19 cellular contexts compared by ENCODE assay signal in the genomic region with DNA sequence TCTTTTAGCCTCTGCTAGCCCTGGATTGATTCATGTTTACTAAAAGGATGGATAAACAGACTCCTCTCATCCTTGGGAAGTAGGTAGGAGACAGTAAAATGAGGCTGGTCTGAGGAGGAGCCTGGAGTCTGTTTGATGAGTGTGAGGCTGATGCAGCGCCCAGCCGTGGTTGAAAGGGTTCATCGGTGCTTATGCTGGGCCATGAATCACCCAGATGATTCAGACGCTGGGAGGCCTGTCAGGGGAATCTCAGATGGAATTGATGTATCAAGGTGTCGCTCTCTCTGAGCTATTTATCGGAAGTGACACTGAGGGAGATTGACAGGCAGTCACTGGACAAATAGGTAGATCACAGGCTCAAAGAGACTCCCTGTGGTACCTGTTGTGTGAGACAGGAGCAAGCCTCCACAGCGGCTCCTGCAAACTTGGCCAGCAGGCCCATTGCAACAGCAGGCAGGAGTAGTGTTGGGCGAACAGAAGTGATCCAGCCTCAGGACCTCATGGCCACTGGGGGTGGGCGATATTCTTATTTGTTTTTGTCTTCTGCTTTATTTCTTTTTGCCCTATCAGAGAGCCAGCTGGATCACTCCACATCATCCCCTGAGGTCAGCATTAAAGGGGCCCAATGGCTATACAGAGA.
DNase-seq lines count a peak whose midpoint lies in the region; ATAC-seq, FAIRE-seq and TF ChIP-seq lines count a peak whose summit lies in the region.
"Had no signal": no experiment of that assay in that cellular context is flagged by ENCODE, and none has a peak within 500 bp of the region (broad histone marks: within the 10 kb centered on the region; RNA-seq: fewer than 3 reads in every experiment).

No MANE protein-coding gene starts in this region.

- no peaks in the 10 kb centered on the region for H3K27me3 Mint-ChIP-seq in activated T-helper 17 cell treated with anti-CD3 and anti-CD28 coated beads, Interleukin-2, amount 50 U/mL, for 72 hours

- no peaks in the 10 kb centered on the region for H3K36me3 Mint-ChIP-seq in activated T-helper 17 cell treated with anti-CD3 and anti-CD28 coated beads, Interleukin-2, amount 50 U/mL, for 72 hours (ENCODE audit: low read depth)
- H3K36me3 Mint-ChIP-seq: activated naive CD4-positive, alpha-beta T cell treated with anti-CD3 and anti-CD28 coated beads, Interleukin-2, amount 50 U/mL, for 24 hours; type B pancreatic cell had no signal

- TF ChIP-seq POLR2A in H54 (IDR thresholded peaks at IDR 0.05; ENCODE audit: low read depth, low read length), result no peak

- no peak overlapping the region for H3K27ac Mint-ChIP-seq in activated T-helper 17 cell treated with anti-CD3 and anti-CD28 coated beads, Interleukin-2, amount 50 U/mL, for 72 hours
- H3K27ac Mint-ChIP-seq: dendritic cell treated with granulocyte-macrophage colony-stimulating factor and Interleukin-4, amounts not matched to agents 40 ng/mL and 50 ng/mL, for 4 days; type B pancreatic cell had no signal

- H3K9me3 Mint-ChIP-seq in activated T-helper 17 cell treated with anti-CD3 and anti-CD28 coated beads, Interleukin-2, amount 50 U/mL, for 72 hours, result peaks cover 10% of the 10 kb centered on the region
- H3K9me3 Mint-ChIP-seq: dendritic cell treated with granulocyte-macrophage colony-stimulating factor and Interleukin-4, amounts not matched to agents 40 ng/mL and 50 ng/mL, for 4 days; neural crest cell; type B pancreatic cell had no signal

- FAIRE-seq in H54 (lab: Jason Lieb, UNC), result no peak

- no peak overlapping the region for H3K4me3 Mint-ChIP-seq in activated T-helper 17 cell treated with anti-CD3 and anti-CD28 coated beads, Interleukin-2, amount 50 U/mL, for 72 hours
- H3K4me3 Mint-ChIP-seq: activated naive CD4-positive, alpha-beta T cell treated with anti-CD3 and anti-CD28 coated beads, Interleukin-2, amount 50 U/mL, for 24 hours; dendritic cell treated with granulocyte-macrophage colony-stimulating factor and Interleukin-4, amounts not matched to agents 40 ng/mL and 50 ng/mL, for 4 days; neural crest cell; type B pancreatic cell had no signal

- DNase-seq in A172 (ENCODE audit: low spot score) (peak; percentile 47), H54 (ENCODE audit: insufficient read length, low spot score) (peak; percentile 9), glomerular visceral epithelial cell (ENCODE audit: extremely low spot score) (peak; percentile 72), COR-L47 (lab: John Stamatoyannopoulos, UW) (no peak)
- no peak for DNase-seq in stimulated activated CD4-positive, alpha-beta T cell treated with anti-CD3 and anti-CD28 coated beads, Interleukin-4, amount 100 ng/mL, for 4 hours
- DNase-seq in activated T-cell treated with anti-CD3 and anti-CD28 coated beads, Interleukin-2, amount 50 U/mL, for 48 hours, result no peak
- DNase-seq: BE2C, GF-D8, heart right ventricle, lower lobe of right lung, NCI-H1105, NCI-H510A treated with DMSO at 0.1 percent for 48 hours, RPMI8226 had no signal

- H3K4me1 Mint-ChIP-seq in activated T-helper 17 cell treated with anti-CD3 and anti-CD28 coated beads, Interleukin-2, amount 50 U/mL, for 72 hours, result no peaks in the 10 kb centered on the region
- H3K4me1 Mint-ChIP-seq: activated naive CD4-positive, alpha-beta T cell treated with anti-CD3 and anti-CD28 coated beads, Interleukin-2, amount 50 U/mL, for 24 hours had no signal

- ATAC-seq in activated T-helper 17 cell treated with anti-CD3 and anti-CD28 coated beads, Interleukin-2, amount 50 U/mL, for 72 hours (replicated peaks), result peak; percentile 18
- ATAC-seq in GM18858 (IDR thresholded peaks at IDR 0.05; ENCODE audit: unreplicated experiment), result no peak
- ATAC-seq: heart right ventricle, lower lobe of right lung had no signal

Comparison
In these comparisons a context has a peak if more than half of its experiments do, and no peak if none do; other contexts are left out.
1. DNase-seq: peak in A172 (single experiment), H54 (single experiment) and glomerular visceral epithelial cell (single experiment); none in COR-L47 (single experiment), stimulated activated CD4-positive, alpha-beta T cell treated with anti-CD3 and anti-CD28 coated beads, Interleukin-4, amount 100 ng/mL, for 4 hours (0 of 2) and activated T-cell treated with anti-CD3 and anti-CD28 coated beads, Interleukin-2, amount 50 U/mL, for 48 hours (0 of 2).